In the genomic region with DNA sequence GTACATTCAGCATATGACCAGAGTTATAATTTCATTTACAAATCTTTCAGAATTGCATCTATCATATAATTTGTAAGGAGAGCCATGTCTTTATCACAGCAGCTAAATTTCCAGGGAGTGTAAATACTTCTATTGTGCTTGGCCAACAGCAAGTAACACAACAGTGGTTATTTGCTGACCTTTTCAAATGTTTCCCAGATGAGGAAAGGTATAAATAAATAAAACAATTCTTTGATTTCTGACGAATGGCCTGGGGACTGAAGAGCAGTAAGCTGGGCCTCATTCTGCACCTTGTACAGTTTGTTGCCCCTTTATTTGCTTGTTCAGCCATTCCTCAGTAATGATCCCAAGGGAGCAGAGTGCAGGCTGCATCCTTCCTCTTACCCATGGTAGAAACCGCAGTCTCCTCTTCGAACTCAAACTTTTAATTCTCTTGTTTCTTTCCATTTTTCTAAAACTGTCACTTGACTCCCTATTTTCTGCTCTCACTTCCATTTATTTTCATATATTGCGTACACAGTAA, we compare ENCODE assay signal across 20 cellular contexts.
"Had no signal": no experiment of that assay in that cellular context is flagged by ENCODE, and none has a peak within 500 bp of the region (broad histone marks: within the 10 kb centered on the region; RNA-seq: fewer than 3 reads in every experiment).

No MANE protein-coding gene starts in this region.

- H3K9me3 ChIP-seq: heart left ventricle, pancreas, spleen, tibial nerve, upper lobe of right lung had no signal

- ATAC-seq: heart left ventricle; pancreas; right cardiac atrium; stimulated activated memory B cell treated with anti-CD40 and anti-IgM and Interleukin-4, amounts not matched to agents 10 μg/mL and 1 μg/mL and 100 μg/mL, for 72 hours; upper lobe of right lung had no signal

- H3K27me3 ChIP-seq: heart left ventricle, pancreas, spleen, tibial nerve, upper lobe of right lung had no signal

- H3K36me3 ChIP-seq: heart left ventricle, pancreas, spleen, tibial nerve, upper lobe of right lung had no signal

- DNase-seq: effector CD4-positive, alpha-beta T cell; foreskin melanocyte; heart left ventricle; hippocampal formation; mesendoderm; naive B cell; occipital lobe; pancreas; right cardiac atrium; spleen; stimulated activated CD4-positive, alpha-beta T cell treated with anti-CD3 and anti-CD28 coated beads, Interleukin-15, amount 100 ng/mL, for 24 hours; stimulated activated CD4-positive, alpha-beta T cell treated with anti-CD3 and anti-CD28 coated beads, Interleukin-1b, Interleukin-23, amount 100 ng/mL, for 48 hours; stimulated activated CD4-positive, alpha-beta T cell treated with anti-CD3 and anti-CD28 coated beads, Interleukin-4, amount 100 ng/mL, for 24 hours; upper lobe of right lung had no signal

- H3K4me3 ChIP-seq: coronary artery, heart left ventricle, pancreas, spleen, tibial nerve, upper lobe of right lung had no signal

- H3K27ac Mint-ChIP-seq: nephron; progenitor cell of endocrine pancreas; stimulated activated memory B cell treated with anti-CD40 and anti-IgM and Interleukin-4, amounts not matched to agents 10 μg/mL and 1 μg/mL and 100 μg/mL, for 72 hours; stimulated activated naive CD8-positive, alpha-beta T cell treated with anti-CD3 and anti-CD28 coated beads, Interleukin-15, Interleukin-2, amounts not matched to agents 100 ng/mL and 50 ng/mL, for 24 hours had no signal

- H3K27me3 Mint-ChIP-seq: naive B cell; progenitor cell of endocrine pancreas; stimulated activated memory B cell treated with anti-CD40 and anti-IgM and Interleukin-4, amounts not matched to agents 10 μg/mL and 1 μg/mL and 100 μg/mL, for 72 hours; stimulated activated naive CD8-positive, alpha-beta T cell treated with anti-CD3 and anti-CD28 coated beads, Interleukin-15, Interleukin-2, amounts not matched to agents 100 ng/mL and 50 ng/mL, for 24 hours had no signal

- FAIRE-seq: pancreas had no signal

- H3K4me3 Mint-ChIP-seq: nephron; stimulated activated memory B cell treated with anti-CD40 and anti-IgM and Interleukin-4, amounts not matched to agents 10 μg/mL and 1 μg/mL and 100 μg/mL, for 72 hours; stimulated activated naive CD8-positive, alpha-beta T cell treated with anti-CD3 and anti-CD28 coated beads, Interleukin-15, Interleukin-2, amounts not matched to agents 100 ng/mL and 50 ng/mL, for 24 hours had no signal

- H3K27ac ChIP-seq: coronary artery, heart left ventricle, pancreas, spleen, tibial nerve, upper lobe of right lung had no signal

- H3K4me1 Mint-ChIP-seq: nephron had no signal
